In the genomic region with DNA sequence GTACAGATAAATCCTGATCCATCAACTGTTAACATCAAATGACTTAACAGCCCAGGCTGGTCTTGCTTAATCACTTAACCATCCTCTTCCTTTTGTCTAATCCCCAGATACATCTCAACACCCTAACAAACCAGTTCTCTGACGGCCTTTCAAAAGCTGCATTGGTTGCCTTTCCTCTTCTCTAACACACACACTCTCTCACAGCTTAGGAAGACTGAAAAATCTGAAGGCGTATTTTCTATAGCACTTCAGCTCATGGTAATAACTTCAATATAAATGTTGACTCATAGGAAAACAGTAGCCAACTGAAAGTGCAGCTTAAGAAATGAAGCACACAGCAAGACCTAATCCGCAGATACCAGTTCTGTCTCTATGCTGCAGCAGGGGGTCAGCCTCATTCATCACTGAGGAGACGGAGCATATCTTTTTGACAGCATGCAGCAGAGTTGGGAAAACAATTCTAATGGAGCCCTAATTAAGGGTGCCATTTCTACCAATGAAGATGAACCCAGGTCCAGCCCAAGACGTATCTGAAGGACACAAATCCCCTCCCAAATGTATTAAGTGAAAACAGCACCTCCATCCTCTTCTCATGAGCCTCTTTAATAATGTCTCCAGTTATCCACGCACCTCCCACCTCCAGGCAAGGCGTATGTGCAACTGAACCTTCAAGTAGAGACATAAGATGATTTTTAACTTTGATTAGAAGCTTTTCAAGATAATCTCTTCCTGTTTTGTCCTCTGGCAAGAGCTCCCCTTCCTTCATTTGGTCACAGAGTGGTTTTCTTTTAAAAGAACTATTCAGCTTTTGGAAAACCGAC, we compare ENCODE assay signal across 9 cellular contexts.
A peak's percentile ranks its signal among the peaks of the same experiment; 100 is the strongest.
DNase-seq lines count a peak whose midpoint lies in the region; ATAC-seq and TF ChIP-seq lines count a peak whose summit lies in the region.
"Had no signal": no experiment of that assay in that cellular context is flagged by ENCODE, and none has a peak within 500 bp of the region (broad histone marks: within the 10 kb centered on the region; RNA-seq: fewer than 3 reads in every experiment).

No MANE protein-coding gene starts in this region.

- H3K4me1 Mint-ChIP-seq in activated CD8-positive, alpha-beta T cell treated with anti-CD3 and anti-CD28 coated beads, Interleukin-2, amount 10 ng/mL, durations not matched to agents 7 days and 5 days (ENCODE audit: low read depth) = peaks cover 13% of the 10 kb centered on the region
- peaks cover 9% of the 10 kb centered on the region for H3K4me1 Mint-ChIP-seq in progenitor cell of endocrine pancreas (ENCODE audit: low read depth)

- POLR2A ChIA-PET in activated CD8-positive, alpha-beta T cell treated with anti-CD3 and anti-CD28 coated beads, Interleukin-2, amount 10 ng/mL, durations not matched to agents 7 days and 5 days (lab: Charles Lee) = interaction anchor here (0.7 kb wide), 1 partner anchor 164 kb away, joined by 3 read pairs; no protein-coding TSS in a partner anchor

- peaks cover 18% of the 10 kb centered on the region for H3K27me3 Mint-ChIP-seq in activated CD8-positive, alpha-beta T cell treated with anti-CD3 and anti-CD28 coated beads, Interleukin-2, amount 10 ng/mL, durations not matched to agents 7 days and 5 days (ENCODE audit: low read depth)
- H3K27me3 Mint-ChIP-seq in progenitor cell of endocrine pancreas = peaks cover 4% of the 10 kb centered on the region

- H3K27ac Mint-ChIP-seq in activated CD8-positive, alpha-beta T cell treated with anti-CD3 and anti-CD28 coated beads, Interleukin-2, amount 10 ng/mL, durations not matched to agents 7 days and 5 days = peak overlapping the region; percentile 17
- peak overlapping the region; percentile 8 for H3K27ac Mint-ChIP-seq in progenitor cell of endocrine pancreas

- no peak for TF ChIP-seq CTCF in progenitor cell of endocrine pancreas (IDR thresholded peaks at IDR 0.05; ENCODE audit: unreplicated experiment)

- peak; percentile 7 to 35 for ATAC-seq in activated CD4-positive, CD25-positive, alpha-beta regulatory T cell treated with anti-CD3 and anti-CD28 coated beads, Interleukin-2, amount 50 U/mL, for 24 hours
- ATAC-seq in HG03460 (IDR thresholded peaks at IDR 0.05; ENCODE audit: unreplicated experiment) = peak; percentile 37
- no peak for ATAC-seq in activated CD8-positive, alpha-beta T cell treated with anti-CD3 and anti-CD28 coated beads, Interleukin-2, amount 10 ng/mL, durations not matched to agents 7 days and 5 days
- no peak for ATAC-seq in HG03520 (IDR thresholded peaks at IDR 0.05; ENCODE audit: unreplicated experiment)

- no peaks in the 10 kb centered on the region for H3K36me3 Mint-ChIP-seq in activated CD8-positive, alpha-beta T cell treated with anti-CD3 and anti-CD28 coated beads, Interleukin-2, amount 10 ng/mL, durations not matched to agents 7 days and 5 days (ENCODE audit: low read depth)
- H3K36me3 Mint-ChIP-seq in progenitor cell of endocrine pancreas (ENCODE audit: insufficient read depth) = no peaks in the 10 kb centered on the region

- CTCF ChIA-PET in activated CD8-positive, alpha-beta T cell treated with anti-CD3 and anti-CD28 coated beads, Interleukin-2, amount 10 ng/mL, durations not matched to agents 7 days and 5 days (lab: Charles Lee) = interaction anchor here (0.7 to 1.7 kb wide), 4 partner anchors 45 to 485 kb away, joined by 3 to 8 read pairs (median 4); no protein-coding TSS in a partner anchor

- no peak for DNase-seq in activated CD4-positive, CD25-positive, alpha-beta regulatory T cell treated with anti-CD3 and anti-CD28 coated beads, Interleukin-2, amount 50 U/mL, for 72 hours
- DNase-seq in activated CD8-positive, alpha-beta T cell treated with anti-CD3 and anti-CD28 coated beads, Interleukin-2, amount 10 ng/mL, durations not matched to agents 7 days and 5 days = no peak
- DNase-seq in progenitor cell of endocrine pancreas (ENCODE audit: low spot score, unreplicated experiment) = no peak
- DNase-seq in activated gamma-delta T cell treated with Interleukin-2 at 50 U/mL for 16 hours = no peak
- no peak for DNase-seq in 8988T
- DNase-seq: effector CD4-positive, alpha-beta T cell had no signal

- H3K4me3 Mint-ChIP-seq in activated CD8-positive, alpha-beta T cell treated with anti-CD3 and anti-CD28 coated beads, Interleukin-2, amount 10 ng/mL, durations not matched to agents 7 days and 5 days = peak overlapping the region; percentile 5
- no peak overlapping the region for H3K4me3 Mint-ChIP-seq in progenitor cell of endocrine pancreas (ENCODE audit: low read depth)

- no peaks in the 10 kb centered on the region for H3K9me3 Mint-ChIP-seq in activated CD8-positive, alpha-beta T cell treated with anti-CD3 and anti-CD28 coated beads, Interleukin-2, amount 10 ng/mL, durations not matched to agents 7 days and 5 days (ENCODE audit: insufficient read depth)
- peaks cover 3% of the 10 kb centered on the region for H3K9me3 Mint-ChIP-seq in progenitor cell of endocrine pancreas (ENCODE audit: low read depth)

Comparison
In these comparisons a context has a peak if more than half of its experiments do, and no peak if none do; other contexts are left out.
1. ATAC-seq: peak in activated CD4-positive, CD25-positive, alpha-beta regulatory T cell treated with anti-CD3 and anti-CD28 coated beads, Interleukin-2, amount 50 U/mL, for 24 hours (2 of 2) and HG03460 (single experiment); none in activated CD8-positive, alpha-beta T cell treated with anti-CD3 and anti-CD28 coated beads, Interleukin-2, amount 10 ng/mL, durations not matched to agents 7 days and 5 days (single experiment) and HG03520 (single experiment).